ENCODE assay signal across 8 cellular contexts in the genomic region with DNA sequence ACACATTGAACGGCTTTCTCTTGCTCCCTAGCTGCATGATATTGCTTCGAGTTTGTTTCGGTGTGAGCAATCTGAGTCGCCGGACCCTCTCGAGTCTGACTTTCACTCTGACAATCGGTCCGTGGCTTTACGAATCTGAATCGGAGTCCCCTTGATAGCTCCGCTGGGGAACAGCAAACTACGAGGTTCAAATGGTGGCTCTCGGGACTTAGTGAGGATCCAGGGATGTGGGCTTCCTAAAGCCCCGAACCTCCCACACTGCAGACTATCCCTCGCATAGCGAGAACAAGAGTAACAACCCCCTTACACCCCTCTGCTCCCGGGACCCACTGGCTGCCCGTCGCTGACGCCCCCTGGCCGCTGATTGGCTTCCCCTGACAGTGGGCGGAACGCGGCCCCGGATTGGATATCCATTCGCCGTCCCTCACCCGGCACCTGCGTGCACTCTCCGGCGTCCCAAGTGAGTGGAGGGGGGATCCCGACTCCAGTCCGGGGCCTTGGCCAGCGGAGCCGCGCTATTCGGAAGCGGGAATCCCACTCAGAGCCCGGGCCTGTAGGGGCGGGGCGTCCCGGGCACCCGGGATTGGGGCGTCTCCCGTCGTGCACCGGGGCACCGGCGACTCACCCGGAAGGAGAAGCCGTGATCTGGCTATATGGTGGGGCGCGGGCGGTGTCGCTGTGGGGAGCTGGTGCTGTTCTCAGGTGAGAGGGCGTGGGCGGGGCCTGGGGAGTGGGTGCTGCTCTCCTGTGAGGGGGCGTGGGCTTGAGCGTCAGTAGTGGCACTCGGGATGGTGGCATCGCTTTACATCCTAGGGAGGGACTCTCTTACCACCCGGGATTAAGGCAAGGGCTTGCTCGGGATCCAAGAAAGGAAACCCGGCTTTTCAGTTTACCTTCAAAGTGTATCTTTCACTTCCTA. TPM values are rescaled to one million over a fixed set of nuclear protein-coding genes. Genes with fewer than 3 reads are reported as not detected.
DNase-seq lines count a peak whose midpoint lies in the region; ATAC-seq, FAIRE-seq and TF ChIP-seq lines count a peak whose summit lies in the region.

A gene with protein sequence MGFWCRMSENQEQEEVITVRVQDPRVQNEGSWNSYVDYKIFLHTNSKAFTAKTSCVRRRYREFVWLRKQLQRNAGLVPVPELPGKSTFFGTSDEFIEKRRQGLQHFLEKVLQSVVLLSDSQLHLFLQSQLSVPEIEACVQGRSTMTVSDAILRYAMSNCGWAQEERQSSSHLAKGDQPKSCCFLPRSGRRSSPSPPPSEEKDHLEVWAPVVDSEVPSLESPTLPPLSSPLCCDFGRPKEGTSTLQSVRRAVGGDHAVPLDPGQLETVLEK (plus strand): TSS at position 630 of the 919 bp plus-strand sequence. CDS start 4,278 bp downstream, outside the sequence.

- peak; percentile 87 for FAIRE-seq in GM12891 (lab: Jason Lieb, UNC)

- H3K4me3 ChIP-seq in cardiac muscle cell, result peak within 1 kb of the TSS; percentile 60

- DNase-seq in GM12891 (ENCODE audit: insufficient read length, low spot score), result peak; percentile 68
- peak; percentile 94 for DNase-seq in NCI-H1436 (lab: John Stamatoyannopoulos, UW)
- DNase-seq in SW480 (ENCODE audit: low spot score), result peak; percentile 91
- peak; percentile 93 for DNase-seq in activated naive CD8-positive, alpha-beta T cell treated with anti-CD3 and anti-CD28 coated beads, Interleukin-2, amount 50 U/mL, for 24 hours
- DNase-seq in cardiac muscle cell (ENCODE audit: low read depth in 1 of 2, low spot score in 1 of 2), result peak; percentile 85 to 95
- DNase-seq in pons (ENCODE audit: low spot score), result peak; percentile 90
- peak; percentile 92 for DNase-seq in type B pancreatic cell (ENCODE audit: extremely low spot score, unreplicated experiment)

- ATAC-seq in HG02798 (IDR thresholded peaks at IDR 0.05; ENCODE audit: poor library complexity, unreplicated experiment), result peak; percentile 84
- peak; percentile 92 for ATAC-seq in activated naive CD8-positive, alpha-beta T cell treated with anti-CD3 and anti-CD28 coated beads, Interleukin-2, amount 50 U/mL, for 24 hours

- no peaks in the 10 kb centered on the region for H3K36me3 ChIP-seq in cardiac muscle cell

- no peak for TF ChIP-seq CTCF in cardiac muscle cell (IDR thresholded peaks at IDR 0.05; ENCODE audit: low read depth, low read length)
- TF ChIP-seq CTCF in type B pancreatic cell (conservative IDR thresholded peaks at IDR 0.05), result no peak

- H3K27ac ChIP-seq in cardiac muscle cell, result peak within 1 kb of the TSS; percentile 78

- peak within 1 kb of the TSS; percentile 87 for H3K27ac Mint-ChIP-seq in activated naive CD8-positive, alpha-beta T cell treated with anti-CD3 and anti-CD28 coated beads, Interleukin-2, amount 50 U/mL, for 24 hours
- peak within 1 kb of the TSS; percentile 82 for H3K27ac Mint-ChIP-seq in type B pancreatic cell

- peaks cover 5% of the 10 kb centered on the region for H3K36me3 Mint-ChIP-seq in activated naive CD8-positive, alpha-beta T cell treated with anti-CD3 and anti-CD28 coated beads, Interleukin-2, amount 50 U/mL, for 24 hours (ENCODE audit: low read depth)
- H3K36me3 Mint-ChIP-seq in type B pancreatic cell, result peaks cover 4% of the 10 kb centered on the region

- no peaks in the 10 kb centered on the region for H3K27me3 Mint-ChIP-seq in activated naive CD8-positive, alpha-beta T cell treated with anti-CD3 and anti-CD28 coated beads, Interleukin-2, amount 50 U/mL, for 24 hours
- H3K27me3 Mint-ChIP-seq in type B pancreatic cell, result no peaks in the 10 kb centered on the region

- peak within 1 kb of the TSS; percentile 95 for H3K4me3 Mint-ChIP-seq in activated naive CD8-positive, alpha-beta T cell treated with anti-CD3 and anti-CD28 coated beads, Interleukin-2, amount 50 U/mL, for 24 hours
- H3K4me3 Mint-ChIP-seq in type B pancreatic cell, result peak within 1 kb of the TSS; percentile 91

- H3K9me3 ChIP-seq in cardiac muscle cell (ENCODE audit: low read depth), result no peaks in the 10 kb centered on the region

- H3K27me3 ChIP-seq in cardiac muscle cell, result no peaks in the 10 kb centered on the region

- TF ChIP-seq POLR2A in GM12891 (IDR thresholded peaks at IDR 0.05; ENCODE audit: low read depth, low read length), result peak; percentile 80; the same call in 1 of the 2 replicates

- H3K9me3 Mint-ChIP-seq in activated naive CD8-positive, alpha-beta T cell treated with anti-CD3 and anti-CD28 coated beads, Interleukin-2, amount 50 U/mL, for 24 hours, result peaks cover 7% of the 10 kb centered on the region
- no peaks in the 10 kb centered on the region for H3K9me3 Mint-ChIP-seq in type B pancreatic cell

- H3K4me1 Mint-ChIP-seq in activated naive CD8-positive, alpha-beta T cell treated with anti-CD3 and anti-CD28 coated beads, Interleukin-2, amount 50 U/mL, for 24 hours, result peaks cover 67% of the 10 kb centered on the region
- H3K4me1 Mint-ChIP-seq in type B pancreatic cell (ENCODE audit: unreplicated experiment), result peaks cover 26% of the 10 kb centered on the region

- peaks cover 5% of the 10 kb centered on the region for H3K4me1 ChIP-seq in cardiac muscle cell (ENCODE audit: low read depth)

TF ChIP-seq in GM12891, 5 proteins besides CTCF, POLR2A, EP300 and RAD21:
- TF ChIP-seq POLR2AphosphoS5 (IDR thresholded peaks at IDR 0.05; ENCODE audit: low read depth, low read length) (peak; percentile 52; the same call in 1 of the 2 replicates), PAX5 (IDR thresholded peaks at IDR 0.05; ENCODE audit: insufficient read depth, low read length, severe bottlenecking) (no peak), SPI1 (IDR thresholded peaks at IDR 0.05; ENCODE audit: low read depth, low read length) (no peak), TAF1 (IDR thresholded peaks at IDR 0.05; ENCODE audit: low read depth, low read length) (0 out of 2 replicates have a peak, but pooled peaks have one; percentile 62)

RNA-seq across cellular contexts. Expression of the gene that starts here (rescaled TPM):
- 67.6 TPM for polyA plus RNA-seq in GM12891 (2012; ENCODE audit: low read depth, missing spikeins)
- total RNA-seq in cardiac muscle cell (11.0 and 11.6 TPM in 2 replicates), type B pancreatic cell (ENCODE audit: low replicate concordance) (16.2 and 19.1 TPM in 2 replicates)
- 19.2 and 19.3 TPM in 2 replicates for polyA plus RNA-seq in cardiac muscle cell

Comparison
In these comparisons a context has a peak if more than half of its experiments do, and no peak if none do; other contexts are left out.
1. Peak in every context shown above with its lines: DNase-seq, ATAC-seq, H3K4me3 ChIP-seq and H3K27ac ChIP-seq.